14 cellular contexts compared by ENCODE assay signal in the genomic region with DNA sequence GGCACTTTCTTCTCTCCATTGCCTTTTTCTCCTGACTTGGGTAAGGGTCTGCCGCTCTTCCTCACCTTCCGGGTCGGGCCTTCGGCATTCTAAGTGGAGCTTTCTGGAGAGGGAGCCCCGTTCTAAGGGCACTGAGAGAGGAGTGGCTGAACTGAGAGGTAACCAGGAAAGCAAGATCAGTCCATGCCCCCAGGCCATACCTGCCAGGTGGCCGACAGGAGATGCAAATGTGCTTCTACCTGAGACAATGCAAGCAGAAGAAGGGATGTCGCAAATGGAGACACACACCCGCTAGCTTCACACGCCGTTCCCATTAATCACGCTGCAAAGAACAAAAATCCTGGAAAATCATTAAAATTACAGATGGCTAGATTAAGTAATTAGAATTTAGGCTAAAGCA.
"Had no signal": no experiment of that assay in that cellular context is flagged by ENCODE, and none has a peak within 500 bp of the region (broad histone marks: within the 10 kb centered on the region; RNA-seq: fewer than 3 reads in every experiment).

No MANE protein-coding gene starts in this region.

- H3K36me3 ChIP-seq: cardiac muscle cell, lower lobe of right lung, thoracic aorta had no signal

- H3K9me3 Mint-ChIP-seq: activated B cell treated with CpG ODN at 0.5 μM for 24 hours; activated CD8-positive, alpha-beta T cell treated with anti-CD3 and anti-CD28 coated beads for 36 hours; activated naive CD4-positive, alpha-beta T cell treated with anti-CD3 and anti-CD28 coated beads, Interleukin-2, amount 50 U/mL, for 72 hours had no signal

- H3K27ac ChIP-seq: cardiac muscle cell, lower lobe of right lung, parathyroid adenoma, thoracic aorta had no signal

- H3K4me3 Mint-ChIP-seq: activated B cell treated with CpG ODN at 0.5 μM for 24 hours; activated CD8-positive, alpha-beta T cell treated with anti-CD3 and anti-CD28 coated beads for 36 hours had no signal

- H3K4me3 ChIP-seq: cardiac muscle cell, lower lobe of right lung, thoracic aorta had no signal

- H3K36me3 Mint-ChIP-seq: activated naive CD4-positive, alpha-beta T cell treated with anti-CD3 and anti-CD28 coated beads, Interleukin-2, amount 50 U/mL, for 72 hours had no signal

- ATAC-seq: activated CD8-positive, alpha-beta T cell treated with anti-CD3 and anti-CD28 coated beads for 36 hours; activated naive CD4-positive, alpha-beta T cell treated with anti-CD3 and anti-CD28 coated beads, Interleukin-2, amount 50 U/mL, for 72 hours; esophagus mucosa; left cardiac atrium; lower lobe of right lung had no signal

- DNase-seq: activated B cell treated with CpG ODN at 0.5 μM for 24 hours; activated CD4-positive, alpha-beta T cell treated with anti-CD3 and anti-CD28 coated beads for 48 hours; activated CD8-positive, alpha-beta T cell treated with anti-CD3 and anti-CD28 coated beads for 36 hours; activated effector memory CD4-positive, alpha-beta T cell treated with anti-CD3 and anti-CD28 coated beads, Interleukin-2, amount 50 U/mL, for 16 hours; activated T-cell treated with anti-CD3 and anti-CD28 coated beads, Interleukin-2, amount 50 U/mL, for 48 hours; left cardiac atrium; lower lobe of right lung; midbrain; stimulated activated CD4-positive, alpha-beta T cell treated with anti-CD3 and anti-CD28 coated beads, Interleukin-1b, Interleukin-23, amount 100 ng/mL, for 48 hours had no signal

- H3K27ac Mint-ChIP-seq: activated B cell treated with CpG ODN at 0.5 μM for 24 hours; activated CD8-positive, alpha-beta T cell treated with anti-CD3 and anti-CD28 coated beads for 36 hours; activated naive CD4-positive, alpha-beta T cell treated with anti-CD3 and anti-CD28 coated beads, Interleukin-2, amount 50 U/mL, for 72 hours had no signal

- H3K9me3 ChIP-seq: lower lobe of right lung, thoracic aorta had no signal
